ENCODE assay signal across 11 cellular contexts in genomic region chr9:137165250-137165836, GRCh38. TPM values are rescaled to one million over a fixed set of nuclear protein-coding genes. Genes with fewer than 3 reads are reported as not detected.
"Had no signal": no experiment of that assay in that cellular context is flagged by ENCODE, and none has a peak within 500 bp of the region (broad histone marks: within the 10 kb centered on the region; RNA-seq: fewer than 3 reads in every experiment).

No MANE protein-coding gene starts in this region.

- FAIRE-seq: H1, H54, HTR-8/SVneo, K562 had no signal

- H3K9me3 ChIP-seq: HAP-1 had no signal

- H3K9me3 Mint-ChIP-seq: GM23338, HFFc6 had no signal

- H3K4me1 ChIP-seq: HAP-1 had no signal

- H3K4me3 ChIP-seq: GM23338, HAP-1, K562 had no signal

- ATAC-seq: GM23338, HCT116, K562 had no signal

- H3K27ac Mint-ChIP-seq: GM23338, HFFc6 had no signal

- H2AFZ ChIP-seq: GM23338 had no signal

- H3K36me3 ChIP-seq: HAP-1 had no signal

- H3K4me2 ChIP-seq: GM23338 had no signal

- DNase-seq: HFFc6, IMR-90, KG1 had no signal

- H3K4me3 Mint-ChIP-seq: GM23338, HFFc6 had no signal

RNA-seq across cellular contexts. Expression of gene LRRC26, which starts 4.5 kb away (rescaled TPM):
- total RNA-seq: HFFc6, IMR-90, K562 had no signal

RNA-seq across cellular contexts. Expression of gene TMEM210, which starts 6.5 kb away (rescaled TPM):
- total RNA-seq: GM23338, H1, HFFc6, HT-29, IMR-90, K562 had no signal

RNA-seq across cellular contexts. Expression of gene GRIN1, which starts 26.4 kb away (rescaled TPM):
- total RNA-seq: IMR-90 had no signal
